ENCODE assay signal across 13 cellular contexts in genomic region chr9:20015427-20015931, GRCh38.
A peak's percentile ranks its signal among the peaks of the same experiment; 100 is the strongest.
DNase-seq lines count a peak whose midpoint lies in the region; ATAC-seq, FAIRE-seq and TF ChIP-seq lines count a peak whose summit lies in the region.
"Had no signal": no experiment of that assay in that cellular context is flagged by ENCODE, and none has a peak within 500 bp of the region (broad histone marks: within the 10 kb centered on the region; RNA-seq: fewer than 3 reads in every experiment).

No MANE protein-coding gene starts in this region.

- intact Hi-C loops in naive thymus-derived CD4-positive, alpha-beta T cell (cut with micrococcal nuclease) = loop anchor here (5.0 kb wide), 1 partner anchor 38 kb away; no protein-coding TSS in a partner anchor
- intact Hi-C loops in mucosa of descending colon (cut with DNase I, micrococcal nuclease) = no loop called here

- TF ChIP-seq CTCF in mucosa of descending colon (IDR thresholded peaks at IDR 0.05) = no peak

- POLR2A ChIA-PET in naive thymus-derived CD4-positive, alpha-beta T cell (lab: Charles Lee) = interaction anchor here (1.6 kb wide), 1 partner anchor 607 kb away, joined by 5 read pairs; the partner anchor contains the start of gene MLLT3

- H3K27me3 Mint-ChIP-seq in activated T-cell treated with anti-CD3 and anti-CD28 coated beads, Interleukin-2, amount 50 U/mL, for 72 hours (ENCODE audit: low read depth) = no peaks in the 10 kb centered on the region
- no peaks in the 10 kb centered on the region for H3K27me3 Mint-ChIP-seq in activated T-cell treated with anti-CD3 and anti-CD28 coated beads, Interleukin-2, amount 50 U/mL, for 4 hours (ENCODE audit: low read depth)
- H3K27me3 Mint-ChIP-seq in naive thymus-derived CD4-positive, alpha-beta T cell = no peaks in the 10 kb centered on the region

- no peak for FAIRE-seq in urothelium cell line (lab: Jason Lieb, UNC)

- no peak overlapping the region for H3K9ac ChIP-seq in NT2/D1 (ENCODE audit: insufficient read length, low read depth)

- ATAC-seq in activated T-cell treated with anti-CD3 and anti-CD28 coated beads, Interleukin-2, amount 50 U/mL, for 72 hours (replicated peaks in 1 of 2) = peak in 1 of 2 donors; percentile 38
- no peak for ATAC-seq in activated T-cell treated with anti-CD3 and anti-CD28 coated beads, Interleukin-2, amount 50 U/mL, for 4 hours
- ATAC-seq in HG02763 (IDR thresholded peaks at IDR 0.05; ENCODE audit: unreplicated experiment) (peak; percentile 72), mucosa of descending colon (no peak)
- peak; percentile 56 for ATAC-seq in naive thymus-derived CD4-positive, alpha-beta T cell

- H3K9me3 ChIP-seq in NT2/D1 (ENCODE audit: insufficient read depth, low read length) (peaks cover 11% of the 10 kb centered on the region; the same call in 1 of the 2 replicates), mucosa of descending colon (no peaks in the 10 kb centered on the region)
- no peaks in the 10 kb centered on the region for H3K9me3 ChIP-seq in naive thymus-derived CD4-positive, alpha-beta T cell (ENCODE audit: control insufficient read depth in 2 of 3, low read length in 3 of 3)
- H3K9me3 ChIP-seq: suprapubic skin had no signal

- H3K27ac ChIP-seq in naive thymus-derived CD4-positive, alpha-beta T cell (ENCODE audit: low read depth, low read length) = peak overlapping the region; percentile 28
- H3K27ac ChIP-seq: suprapubic skin had no signal

- H3K36me3 ChIP-seq in NT2/D1 (ENCODE audit: insufficient read depth, insufficient read length, low read length) (no peaks in the 10 kb centered on the region), mucosa of descending colon (ENCODE audit: low read depth) (no peaks in the 10 kb centered on the region)
- H3K36me3 ChIP-seq in naive thymus-derived CD4-positive, alpha-beta T cell (ENCODE audit: control insufficient read depth in 2 of 3, insufficient read depth in 3 of 3, low read length in 3 of 3) = no peaks in the 10 kb centered on the region
- H3K36me3 ChIP-seq: suprapubic skin had no signal

- H3K9me3 Mint-ChIP-seq in activated T-cell treated with anti-CD3 and anti-CD28 coated beads, Interleukin-2, amount 50 U/mL, for 72 hours = peaks cover 9 to 14% of the 10 kb centered on the region in 2 donors
- H3K9me3 Mint-ChIP-seq in activated T-cell treated with anti-CD3 and anti-CD28 coated beads, Interleukin-2, amount 50 U/mL, for 4 hours = peaks cover 16% of the 10 kb centered on the region
- H3K9me3 Mint-ChIP-seq in naive thymus-derived CD4-positive, alpha-beta T cell = peaks cover 4 to 37% (median 11%) of the 10 kb centered on the region in 11 donors

- H3K27me3 ChIP-seq in NT2/D1 (ENCODE audit: insufficient read depth, insufficient read length) = no peaks in the 10 kb centered on the region
- no peaks in the 10 kb centered on the region for H3K27me3 ChIP-seq in naive thymus-derived CD4-positive, alpha-beta T cell (ENCODE audit: control insufficient read depth in 2 of 2, insufficient read depth in 2 of 2, low read length in 2 of 2)
- H3K27me3 ChIP-seq: suprapubic skin had no signal

- H3K36me3 Mint-ChIP-seq in activated T-cell treated with anti-CD3 and anti-CD28 coated beads, Interleukin-2, amount 50 U/mL, for 72 hours (ENCODE audit: insufficient read depth in 2 of 2) = peaks cover 8 to 22% of the 10 kb centered on the region in 2 donors
- peaks cover 4% of the 10 kb centered on the region for H3K36me3 Mint-ChIP-seq in activated T-cell treated with anti-CD3 and anti-CD28 coated beads, Interleukin-2, amount 50 U/mL, for 4 hours (ENCODE audit: insufficient read depth)
- peaks cover 0 to 36% (median 15%) of the 10 kb centered on the region in 5 donors for H3K36me3 Mint-ChIP-seq in naive thymus-derived CD4-positive, alpha-beta T cell

- H3K4me3 ChIP-seq in NT2/D1 (ENCODE audit: insufficient read length, low read depth) = no peak overlapping the region
- H3K4me3 ChIP-seq in naive thymus-derived CD4-positive, alpha-beta T cell (ENCODE audit: low read length) = no peak overlapping the region
- H3K4me3 ChIP-seq in mucosa of descending colon = no peak overlapping the region
- H3K4me3 ChIP-seq: suprapubic skin had no signal

- H3K4me1 Mint-ChIP-seq in activated T-cell treated with anti-CD3 and anti-CD28 coated beads, Interleukin-2, amount 50 U/mL, for 72 hours (ENCODE audit: low read depth) = peaks cover 43% of the 10 kb centered on the region
- H3K4me1 Mint-ChIP-seq in activated T-cell treated with anti-CD3 and anti-CD28 coated beads, Interleukin-2, amount 50 U/mL, for 4 hours (ENCODE audit: low read depth) = peaks cover 31% of the 10 kb centered on the region
- H3K4me1 Mint-ChIP-seq in naive thymus-derived CD4-positive, alpha-beta T cell = peaks cover 19 to 38% (median 32%) of the 10 kb centered on the region in 7 donors

- H3K27ac Mint-ChIP-seq in activated T-cell treated with anti-CD3 and anti-CD28 coated beads, Interleukin-2, amount 50 U/mL, for 72 hours = peak overlapping the region; percentile 86
- H3K27ac Mint-ChIP-seq in naive thymus-derived CD4-positive, alpha-beta T cell = peak overlapping the region; percentile 81 to 98 (median 88)

- H3K4me1 ChIP-seq in NT2/D1 (ENCODE audit: insufficient read depth, insufficient read length) = peaks cover 3% of the 10 kb centered on the region
- peaks cover 6 to 18% of the 10 kb centered on the region in 2 donors for H3K4me1 ChIP-seq in naive thymus-derived CD4-positive, alpha-beta T cell (ENCODE audit: control insufficient read depth in 2 of 2, insufficient read depth in 2 of 2, low read length in 2 of 2)
- no peaks in the 10 kb centered on the region for H3K4me1 ChIP-seq in mucosa of descending colon (ENCODE audit: low read depth)
- H3K4me1 ChIP-seq: suprapubic skin had no signal

- H3K4me3 Mint-ChIP-seq in activated T-cell treated with anti-CD3 and anti-CD28 coated beads, Interleukin-2, amount 50 U/mL, for 72 hours = peak overlapping the region; percentile 31 to 60
- no peak overlapping the region for H3K4me3 Mint-ChIP-seq in activated T-cell treated with anti-CD3 and anti-CD28 coated beads, Interleukin-2, amount 50 U/mL, for 4 hours
- H3K4me3 Mint-ChIP-seq in naive thymus-derived CD4-positive, alpha-beta T cell = peak overlapping the region in 9 of 10 donors; percentile 7 to 83 (median 42)

- CTCF ChIA-PET in naive thymus-derived CD4-positive, alpha-beta T cell (lab: Charles Lee) = interaction anchor here (0.9 to 1.7 kb wide), 3 partner anchors 8 to 38 kb away, joined by 3 to 5 read pairs (median 3); no protein-coding TSS in a partner anchor

- no peak for DNase-seq in activated T-cell treated with anti-CD3 and anti-CD28 coated beads, Interleukin-2, amount 50 U/mL, for 72 hours
- DNase-seq in activated T-cell treated with anti-CD3 and anti-CD28 coated beads, Interleukin-2, amount 50 U/mL, for 4 hours = no peak
- peak; percentile 18 for DNase-seq in NT2/D1 (ENCODE audit: low read depth, low spot score)
- DNase-seq in naive thymus-derived CD4-positive, alpha-beta T cell = peak in 6 of 9 donors; percentile 5 to 47 (median 29)
- DNase-seq in SIG-M5 (lab: John Stamatoyannopoulos, UW) = no peak
- DNase-seq in urothelium cell line (ENCODE audit: low spot score) = no peak
- DNase-seq in mucosa of descending colon = no peak
- DNase-seq: NCI-H774; nucleus accumbens; stimulated activated CD4-positive, alpha-beta T cell treated with anti-CD3 and anti-CD28 coated beads, Interleukin-4, amount 100 ng/mL, for 24 hours; T-helper 9 cell had no signal

Comparison
In these comparisons a context has a peak if more than half of its experiments do, and no peak if none do; other contexts are left out.
1. ATAC-seq: peak in HG02763 (single experiment) and naive thymus-derived CD4-positive, alpha-beta T cell (single experiment); none in activated T-cell treated with anti-CD3 and anti-CD28 coated beads, Interleukin-2, amount 50 U/mL, for 4 hours (0 of 2) and mucosa of descending colon (single experiment).
2. DNase-seq: peak in NT2/D1 (single experiment) and naive thymus-derived CD4-positive, alpha-beta T cell (6 of 9); none in activated T-cell treated with anti-CD3 and anti-CD28 coated beads, Interleukin-2, amount 50 U/mL, for 72 hours (0 of 2), activated T-cell treated with anti-CD3 and anti-CD28 coated beads, Interleukin-2, amount 50 U/mL, for 4 hours (single experiment), SIG-M5 (single experiment), urothelium cell line (single experiment) and mucosa of descending colon (0 of 3).
3. intact Hi-C loops: an anchor here in naive thymus-derived CD4-positive, alpha-beta T cell (5.0 kb wide); none called in mucosa of descending colon.